21 cellular contexts compared by ENCODE assay signal in the genomic region with DNA sequence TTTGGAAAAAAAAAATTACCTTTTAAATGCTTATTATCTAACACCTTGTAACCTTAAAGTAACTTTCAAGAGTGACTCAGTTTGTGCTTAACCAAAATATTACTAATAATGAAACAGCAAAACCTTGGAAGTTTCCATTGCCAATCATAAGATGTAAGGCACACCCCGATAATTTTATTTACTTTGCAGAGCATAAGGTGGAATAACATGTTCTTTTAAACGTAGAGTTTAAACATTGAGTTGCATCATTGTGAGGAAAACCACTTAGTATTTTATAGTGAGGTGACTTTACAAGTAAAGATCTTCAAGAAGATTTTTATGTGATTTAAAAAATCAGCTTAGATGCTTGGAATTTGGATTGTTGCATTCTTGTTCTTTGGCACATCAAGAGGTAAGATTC. TPM values are rescaled to one million over a fixed set of nuclear protein-coding genes. Genes with fewer than 3 reads are reported as not detected.
DNase-seq lines count a peak whose midpoint lies in the region; ATAC-seq, FAIRE-seq and TF ChIP-seq lines count a peak whose summit lies in the region.
"Had no signal": no experiment of that assay in that cellular context is flagged by ENCODE, and none has a peak within 500 bp of the region (broad histone marks: within the 10 kb centered on the region; RNA-seq: fewer than 3 reads in every experiment).

Gene PNLIPRP3 (plus strand): TSS at position 177 of the 400 bp plus-strand sequence. CDS start 166 bp downstream, at position 343.

- ATAC-seq in RWPE2 (ENCODE audit: low read depth) (peak; percentile 46), GM19351 (IDR thresholded peaks at IDR 0.05; ENCODE audit: unreplicated experiment) (no peak)
- ATAC-seq: GM12878 had no signal

- peak within 1 kb of the TSS; percentile 28 for H3K4me3 ChIP-seq in RWPE2 (ENCODE audit: severe bottlenecking)
- peak within 1 kb of the TSS; percentile 38 for H3K4me3 ChIP-seq in bronchial epithelial cell (ENCODE audit: low read depth, low read length)
- peak within 1 kb of the TSS; percentile 63 to 87 (median 79) for H3K4me3 ChIP-seq in keratinocyte (ENCODE audit: control insufficient read depth in 2 of 3, extremely low read depth in 1 of 3, insufficient read depth in 2 of 3, low read depth in 1 of 3, low read length in 3 of 3)
- peak within 1 kb of the TSS in 4 of 7 experiments; percentile 10 to 36 (median 22) for H3K4me3 ChIP-seq in skin epidermis
- H3K4me3 ChIP-seq: GM12878 had no signal

- dilution Hi-C loops in keratinocyte (cut with MboI; ENCODE audit: extremely low pct_ligation_motif_present, low sequenced_read_pairs): no loop called here

- H3K9me3 ChIP-seq in RWPE2 (ENCODE audit: severe bottlenecking): no peaks in the 10 kb centered on the region
- H3K9me3 ChIP-seq in keratinocyte (ENCODE audit: control insufficient read depth, low read depth, low read length): no peaks in the 10 kb centered on the region
- H3K9me3 ChIP-seq: BE2C had no signal

- no peak for TF ChIP-seq CTCF in RWPE2 (IDR thresholded peaks at IDR 0.05; ENCODE audit: poor library complexity, severe bottlenecking)
- TF ChIP-seq CTCF in bronchial epithelial cell (IDR thresholded peaks at IDR 0.05; ENCODE audit: insufficient read depth, low read length, severe bottlenecking): no peak
- TF ChIP-seq CTCF in keratinocyte (optimal IDR thresholded peaks at IDR 0.05 in 1 of 3, IDR thresholded peaks at IDR 0.05 in 1 of 3, conservative IDR thresholded peaks at IDR 0.05 in 1 of 3; ENCODE audit: extremely low read depth in 1 of 3, insufficient read depth in 2 of 3, low read length in 3 of 3): no peak

- H2AFZ ChIP-seq in keratinocyte (ENCODE audit: control insufficient read depth, low read length): no peak within 1 kb of the TSS

- H3K4me2 ChIP-seq in keratinocyte (ENCODE audit: control insufficient read depth, extremely low read depth, insufficient read depth, low read depth, low read length): peak within 1 kb of the TSS; percentile 94

- no peaks in the 10 kb centered on the region for H4K20me1 ChIP-seq in keratinocyte (ENCODE audit: control insufficient read depth, extremely low read depth, insufficient read depth, low read length)

- no peaks in the 10 kb centered on the region for H3K27me3 ChIP-seq in RWPE2 (ENCODE audit: insufficient read depth, poor library complexity, severe bottlenecking)
- H3K27me3 ChIP-seq in bronchial epithelial cell (ENCODE audit: control insufficient read depth, insufficient read depth, low read length): no peaks in the 10 kb centered on the region
- H3K27me3 ChIP-seq in keratinocyte (ENCODE audit: control insufficient read depth, extremely low read depth, insufficient read depth, low read length): no peaks in the 10 kb centered on the region
- H3K27me3 ChIP-seq: BE2C had no signal

- FAIRE-seq in bronchial epithelial cell (lab: Jason Lieb, UNC) (no peak), keratinocyte (lab: Jason Lieb, UNC) (peak; percentile 29)
- FAIRE-seq: GM12878, H1 had no signal

- peaks cover 5% of the 10 kb centered on the region; the same call in 1 of the 2 replicates for H3K36me3 ChIP-seq in RWPE2 (ENCODE audit: low read depth)
- H3K36me3 ChIP-seq in bronchial epithelial cell (ENCODE audit: control insufficient read depth, insufficient read depth, low read length): no peaks in the 10 kb centered on the region
- H3K36me3 ChIP-seq in keratinocyte (ENCODE audit: control insufficient read depth in 2 of 2, extremely low read depth in 1 of 2, insufficient read depth in 2 of 2, low read length in 2 of 2): peaks cover 2 to 5% of the 10 kb centered on the region in 2 experiments
- H3K36me3 ChIP-seq: BE2C had no signal

- H3K9me1 ChIP-seq in keratinocyte (ENCODE audit: control insufficient read depth, extremely low read depth, insufficient read depth, low read length): no peaks in the 10 kb centered on the region

- peaks cover 48% of the 10 kb centered on the region for H3K79me2 ChIP-seq in keratinocyte (ENCODE audit: control insufficient read depth, insufficient read depth, low read length)

- H3K27ac ChIP-seq in RWPE2 (ENCODE audit: poor library complexity, severe bottlenecking): peak within 1 kb of the TSS; percentile 90
- peak within 1 kb of the TSS; percentile 98 for H3K27ac ChIP-seq in keratinocyte (ENCODE audit: control insufficient read depth, insufficient read depth, low read length)
- peak within 1 kb of the TSS in 17 of 21 experiments; percentile 1 to 89 (median 69) for H3K27ac ChIP-seq in skin epidermis

- DNase-seq in RWPE2 (ENCODE audit: low spot score) (no peak), bronchial epithelial cell (ENCODE audit: low read depth) (peak; percentile 85), keratinocyte (ENCODE audit: low read depth, low spot score) (no peak), HUDEP-2 (lab: John Stamatoyannopoulos, UW; ENCODE audit: unreplicated experiment in 76 of 76) (no peak)
- no peak for DNase-seq in NK-92 treated with Interleukin-12 subunit alpha and Interleukin-12 subunit beta, amount 100 ng/mL, for 24 hours (lab: John Stamatoyannopoulos, UW)
- DNase-seq: BE2C; C1 segment of cervical spinal cord; CD4-positive, CD25-positive, alpha-beta regulatory T cell; CD8-positive, alpha-beta memory T cell; COR-L47; DMS 273 treated with DMSO at 0.1 percent for 48 hours; DMS53; DND-41; EL; H9 had no signal

- peaks cover 41% of the 10 kb centered on the region for H3K4me1 ChIP-seq in RWPE2 (ENCODE audit: insufficient read depth, poor library complexity, severe bottlenecking)
- H3K4me1 ChIP-seq in keratinocyte (ENCODE audit: control insufficient read depth, extremely low read depth, insufficient read depth, low read length): peaks cover 38% of the 10 kb centered on the region
- H3K4me1 ChIP-seq: BE2C had no signal

- peak within 1 kb of the TSS; percentile 90 for H3K9ac ChIP-seq in keratinocyte (ENCODE audit: control insufficient read depth, extremely low read depth, insufficient read depth, low read length)

RNA-seq across cellular contexts. Expression of gene PNLIPRP3, which starts in this region (rescaled TPM):
- 53.2 and 67.8 TPM in 2 replicates for total RNA-seq in bronchial epithelial cell
- 64.5 to 120 TPM (median 117 TPM) in 3 replicates for polyA plus RNA-seq in keratinocyte
- polyA plus RNA-seq in keratinocyte (2011; ENCODE audit: low read depth): 107 TPM
- polyA plus RNA-seq in keratinocyte (2011; cell fraction: cytosol; rRNA removed): 33.8 and 60.8 TPM in 2 replicates
- 154 and 190 TPM in 2 replicates for polyA plus RNA-seq in keratinocyte (2011; cell fraction: nucleus; rRNA removed)
- 54.9 and 152 TPM in 2 replicates for polyA plus RNA-seq in keratinocyte (2012; ENCODE audit: low replicate concordance)
- 8.3 to 45.4 TPM (median 41.8 TPM) in 3 replicates for polyA minus RNA-seq in keratinocyte
- polyA minus RNA-seq in keratinocyte (2011; cell fraction: cytosol; rRNA and poly(A)+ RNA removed): 26.1 TPM
- 87.7 and 152 TPM in 2 replicates for polyA minus RNA-seq in keratinocyte (2011; cell fraction: nucleus; rRNA and poly(A)+ RNA removed)
- total RNA-seq: A172; CD4-positive, CD25-positive, alpha-beta regulatory T cell; CD8-positive, alpha-beta memory T cell; G401; GM12878; H1; H9 had no signal
- polyA plus RNA-seq: CD4-positive, CD25-positive, alpha-beta regulatory T cell; CD8-positive, alpha-beta memory T cell; H1 had no signal

Comparison
In these comparisons a context has a peak if more than half of its experiments do, and no peak if none do; other contexts are left out.
1. H3K4me3 ChIP-seq: peak in every context shown above with its lines; median percentile 79 in keratinocyte; 38 in bronchial epithelial cell; 28 in RWPE2; 22 in skin epidermis.